Comparison of ENCODE assay signal across 1 cellular context in the genomic region with DNA sequence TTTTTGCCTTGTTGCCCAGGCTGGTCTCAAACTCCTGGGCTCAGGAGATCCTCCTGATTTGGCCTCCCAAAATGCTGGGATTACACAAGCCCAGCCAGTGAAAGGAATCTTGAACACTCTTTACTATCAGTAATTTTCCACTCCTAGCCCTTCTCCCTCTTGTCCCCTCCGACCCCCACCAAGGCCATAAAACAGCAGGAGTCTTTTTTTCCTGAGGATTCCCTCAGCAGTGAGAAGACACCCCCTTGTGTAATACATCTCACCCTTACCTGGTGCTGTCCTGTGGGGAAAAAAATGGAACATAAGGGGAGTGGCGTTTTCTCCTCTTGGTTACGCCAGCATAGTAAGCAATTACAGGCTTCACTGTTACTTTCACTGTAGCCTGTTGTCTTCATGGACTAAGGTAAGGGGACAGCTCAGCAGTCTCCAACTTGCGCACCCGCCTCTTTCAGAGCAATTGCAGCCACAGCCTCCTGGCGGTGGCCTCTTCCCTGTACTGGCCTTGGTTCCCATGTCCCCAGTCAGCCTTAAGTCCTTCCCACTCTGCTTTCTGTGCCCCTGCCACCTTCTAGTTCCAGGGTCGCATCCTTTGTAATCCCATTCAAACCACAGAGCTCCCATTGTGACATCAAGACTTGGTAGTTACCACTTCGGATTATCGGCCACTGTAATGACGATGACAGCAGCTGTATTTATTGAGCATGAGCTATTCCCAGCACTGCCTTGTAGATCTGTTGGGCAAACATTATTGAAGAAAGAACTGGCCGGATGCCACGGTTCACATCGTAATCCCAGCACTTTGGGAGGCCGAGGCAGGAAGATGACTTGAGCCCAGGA.
TF ChIP-seq lines count a peak whose summit lies in the region.

No MANE protein-coding gene starts in this region.

TF ChIP-seq in HepG2, 621 proteins besides CTCF, POLR2A, EP300 and RAD21 (continued from another document and continues in another):
- TF ChIP-seq, protein P1, sequence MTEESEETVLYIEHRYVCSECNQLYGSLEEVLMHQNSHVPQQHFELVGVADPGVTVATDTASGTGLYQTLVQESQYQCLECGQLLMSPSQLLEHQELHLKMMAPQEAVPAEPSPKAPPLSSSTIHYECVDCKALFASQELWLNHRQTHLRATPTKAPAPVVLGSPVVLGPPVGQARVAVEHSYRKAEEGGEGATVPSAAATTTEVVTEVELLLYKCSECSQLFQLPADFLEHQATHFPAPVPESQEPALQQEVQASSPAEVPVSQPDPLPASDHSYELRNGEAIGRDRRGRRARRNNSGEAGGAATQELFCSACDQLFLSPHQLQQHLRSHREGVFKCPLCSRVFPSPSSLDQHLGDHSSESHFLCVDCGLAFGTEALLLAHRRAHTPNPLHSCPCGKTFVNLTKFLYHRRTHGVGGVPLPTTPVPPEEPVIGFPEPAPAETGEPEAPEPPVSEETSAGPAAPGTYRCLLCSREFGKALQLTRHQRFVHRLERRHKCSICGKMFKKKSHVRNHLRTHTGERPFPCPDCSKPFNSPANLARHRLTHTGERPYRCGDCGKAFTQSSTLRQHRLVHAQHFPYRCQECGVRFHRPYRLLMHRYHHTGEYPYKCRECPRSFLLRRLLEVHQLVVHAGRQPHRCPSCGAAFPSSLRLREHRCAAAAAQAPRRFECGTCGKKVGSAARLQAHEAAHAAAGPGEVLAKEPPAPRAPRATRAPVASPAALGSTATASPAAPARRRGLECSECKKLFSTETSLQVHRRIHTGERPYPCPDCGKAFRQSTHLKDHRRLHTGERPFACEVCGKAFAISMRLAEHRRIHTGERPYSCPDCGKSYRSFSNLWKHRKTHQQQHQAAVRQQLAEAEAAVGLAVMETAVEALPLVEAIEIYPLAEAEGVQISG (CRISPR knock-in tag; IDR thresholded peaks at IDR 0.05), result no peak
- TF ChIP-seq, protein P2, sequence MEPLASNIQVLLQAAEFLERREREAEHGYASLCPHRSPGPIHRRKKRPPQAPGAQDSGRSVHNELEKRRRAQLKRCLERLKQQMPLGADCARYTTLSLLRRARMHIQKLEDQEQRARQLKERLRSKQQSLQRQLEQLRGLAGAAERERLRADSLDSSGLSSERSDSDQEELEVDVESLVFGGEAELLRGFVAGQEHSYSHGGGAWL (CRISPR knock-in tag; IDR thresholded peaks at IDR 0.05), result no peak
- TF ChIP-seq ZNF839 (CRISPR knock-in tag; IDR thresholded peaks at IDR 0.05; ENCODE audit: borderline replicate concordance) (no peak), ZNF737 (CRISPR knock-in tag; IDR thresholded peaks at IDR 0.05; ENCODE audit: borderline replicate concordance) (no peak), ZNF468 (CRISPR knock-in tag; IDR thresholded peaks at IDR 0.05) (0 out of 2 replicates have a peak, but pooled peaks have one; percentile 52), MEIS2 (CRISPR knock-in tag; IDR thresholded peaks at IDR 0.05) (no peak), ZNF432 (CRISPR knock-in tag; IDR thresholded peaks at IDR 0.05; ENCODE audit: borderline replicate concordance) (no peak), ZNF674 (CRISPR knock-in tag; IDR thresholded peaks at IDR 0.05; ENCODE audit: low read depth) (no peak), HNRNPLL (IDR thresholded peaks at IDR 0.05; ENCODE audit: low read depth, low read length, poor library complexity, severe bottlenecking) (peak; percentile 64), SIX1 (CRISPR knock-in tag; IDR thresholded peaks at IDR 0.05; ENCODE audit: borderline replicate concordance) (no peak), ZFP36 (IDR thresholded peaks at IDR 0.05; ENCODE audit: borderline replicate concordance, low read depth, low read length, partially characterized antibody) (no peak), RORA (CRISPR knock-in tag; IDR thresholded peaks at IDR 0.05) (no peak), SUZ12 (IDR thresholded peaks at IDR 0.05; ENCODE audit: low read depth, low read length) (no peak), KDM4B (CRISPR knock-in tag; IDR thresholded peaks at IDR 0.05) (no peak), ZNF274 (CRISPR knock-in tag; IDR thresholded peaks at IDR 0.05) (0 out of 2 replicates have a peak, but pooled peaks have one; percentile 21), HNRNPL (IDR thresholded peaks at IDR 0.05; ENCODE audit: low read depth, low read length) (no peak), NR1H2 (CRISPR knock-in tag; IDR thresholded peaks at IDR 0.05; ENCODE audit: borderline replicate concordance, low read depth) (no peak), SMARCC2 (IDR thresholded peaks at IDR 0.05) (no peak), FLYWCH1 (CRISPR knock-in tag; IDR thresholded peaks at IDR 0.05) (no peak), YEATS2 (CRISPR knock-in tag; IDR thresholded peaks at IDR 0.05; ENCODE audit: borderline replicate concordance) (peak; percentile 18; the same call in 1 of the 2 replicates), ZNF577 (CRISPR knock-in tag; IDR thresholded peaks at IDR 0.05; ENCODE audit: borderline replicate concordance, low read depth) (no peak), KLF12 (CRISPR knock-in tag; IDR thresholded peaks at IDR 0.05; ENCODE audit: borderline replicate concordance) (no peak), RFX5 (IDR thresholded peaks at IDR 0.05; ENCODE audit: low read depth, low read length) (no peak), NFE2L1 (CRISPR knock-in tag; IDR thresholded peaks at IDR 0.05; ENCODE audit: borderline replicate concordance) (no peak), ZKSCAN1 (IDR thresholded peaks at IDR 0.05; ENCODE audit: low read length) (no peak), SALL1 (CRISPR knock-in tag; IDR thresholded peaks at IDR 0.05) (peak; percentile 53; the same call in 1 of the 2 replicates), STAG1 (CRISPR knock-in tag; IDR thresholded peaks at IDR 0.05) (no peak)
- TF ChIP-seq, protein P3, sequence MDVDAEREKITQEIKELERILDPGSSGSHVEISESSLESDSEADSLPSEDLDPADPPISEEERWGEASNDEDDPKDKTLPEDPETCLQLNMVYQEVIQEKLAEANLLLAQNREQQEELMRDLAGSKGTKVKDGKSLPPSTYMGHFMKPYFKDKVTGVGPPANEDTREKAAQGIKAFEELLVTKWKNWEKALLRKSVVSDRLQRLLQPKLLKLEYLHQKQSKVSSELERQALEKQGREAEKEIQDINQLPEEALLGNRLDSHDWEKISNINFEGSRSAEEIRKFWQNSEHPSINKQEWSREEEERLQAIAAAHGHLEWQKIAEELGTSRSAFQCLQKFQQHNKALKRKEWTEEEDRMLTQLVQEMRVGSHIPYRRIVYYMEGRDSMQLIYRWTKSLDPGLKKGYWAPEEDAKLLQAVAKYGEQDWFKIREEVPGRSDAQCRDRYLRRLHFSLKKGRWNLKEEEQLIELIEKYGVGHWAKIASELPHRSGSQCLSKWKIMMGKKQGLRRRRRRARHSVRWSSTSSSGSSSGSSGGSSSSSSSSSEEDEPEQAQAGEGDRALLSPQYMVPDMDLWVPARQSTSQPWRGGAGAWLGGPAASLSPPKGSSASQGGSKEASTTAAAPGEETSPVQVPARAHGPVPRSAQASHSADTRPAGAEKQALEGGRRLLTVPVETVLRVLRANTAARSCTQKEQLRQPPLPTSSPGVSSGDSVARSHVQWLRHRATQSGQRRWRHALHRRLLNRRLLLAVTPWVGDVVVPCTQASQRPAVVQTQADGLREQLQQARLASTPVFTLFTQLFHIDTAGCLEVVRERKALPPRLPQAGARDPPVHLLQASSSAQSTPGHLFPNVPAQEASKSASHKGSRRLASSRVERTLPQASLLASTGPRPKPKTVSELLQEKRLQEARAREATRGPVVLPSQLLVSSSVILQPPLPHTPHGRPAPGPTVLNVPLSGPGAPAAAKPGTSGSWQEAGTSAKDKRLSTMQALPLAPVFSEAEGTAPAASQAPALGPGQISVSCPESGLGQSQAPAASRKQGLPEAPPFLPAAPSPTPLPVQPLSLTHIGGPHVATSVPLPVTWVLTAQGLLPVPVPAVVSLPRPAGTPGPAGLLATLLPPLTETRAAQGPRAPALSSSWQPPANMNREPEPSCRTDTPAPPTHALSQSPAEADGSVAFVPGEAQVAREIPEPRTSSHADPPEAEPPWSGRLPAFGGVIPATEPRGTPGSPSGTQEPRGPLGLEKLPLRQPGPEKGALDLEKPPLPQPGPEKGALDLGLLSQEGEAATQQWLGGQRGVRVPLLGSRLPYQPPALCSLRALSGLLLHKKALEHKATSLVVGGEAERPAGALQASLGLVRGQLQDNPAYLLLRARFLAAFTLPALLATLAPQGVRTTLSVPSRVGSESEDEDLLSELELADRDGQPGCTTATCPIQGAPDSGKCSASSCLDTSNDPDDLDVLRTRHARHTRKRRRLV (CRISPR knock-in tag; IDR thresholded peaks at IDR 0.05), result peak; percentile 19; the same call in 1 of the 2 replicates
- TF ChIP-seq, protein P4, sequence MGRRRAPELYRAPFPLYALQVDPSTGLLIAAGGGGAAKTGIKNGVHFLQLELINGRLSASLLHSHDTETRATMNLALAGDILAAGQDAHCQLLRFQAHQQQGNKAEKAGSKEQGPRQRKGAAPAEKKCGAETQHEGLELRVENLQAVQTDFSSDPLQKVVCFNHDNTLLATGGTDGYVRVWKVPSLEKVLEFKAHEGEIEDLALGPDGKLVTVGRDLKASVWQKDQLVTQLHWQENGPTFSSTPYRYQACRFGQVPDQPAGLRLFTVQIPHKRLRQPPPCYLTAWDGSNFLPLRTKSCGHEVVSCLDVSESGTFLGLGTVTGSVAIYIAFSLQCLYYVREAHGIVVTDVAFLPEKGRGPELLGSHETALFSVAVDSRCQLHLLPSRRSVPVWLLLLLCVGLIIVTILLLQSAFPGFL (CRISPR knock-in tag; IDR thresholded peaks at IDR 0.05), result no peak
- TF ChIP-seq, protein P5, sequence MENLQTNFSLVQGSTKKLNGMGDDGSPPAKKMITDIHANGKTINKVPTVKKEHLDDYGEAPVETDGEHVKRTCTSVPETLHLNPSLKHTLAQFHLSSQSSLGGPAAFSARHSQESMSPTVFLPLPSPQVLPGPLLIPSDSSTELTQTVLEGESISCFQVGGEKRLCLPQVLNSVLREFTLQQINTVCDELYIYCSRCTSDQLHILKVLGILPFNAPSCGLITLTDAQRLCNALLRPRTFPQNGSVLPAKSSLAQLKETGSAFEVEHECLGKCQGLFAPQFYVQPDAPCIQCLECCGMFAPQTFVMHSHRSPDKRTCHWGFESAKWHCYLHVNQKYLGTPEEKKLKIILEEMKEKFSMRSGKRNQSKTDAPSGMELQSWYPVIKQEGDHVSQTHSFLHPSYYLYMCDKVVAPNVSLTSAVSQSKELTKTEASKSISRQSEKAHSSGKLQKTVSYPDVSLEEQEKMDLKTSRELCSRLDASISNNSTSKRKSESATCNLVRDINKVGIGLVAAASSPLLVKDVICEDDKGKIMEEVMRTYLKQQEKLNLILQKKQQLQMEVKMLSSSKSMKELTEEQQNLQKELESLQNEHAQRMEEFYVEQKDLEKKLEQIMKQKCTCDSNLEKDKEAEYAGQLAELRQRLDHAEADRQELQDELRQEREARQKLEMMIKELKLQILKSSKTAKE (CRISPR knock-in tag; IDR thresholded peaks at IDR 0.05; ENCODE audit: borderline replicate concordance), result no peak
- TF ChIP-seq, protein P6, sequence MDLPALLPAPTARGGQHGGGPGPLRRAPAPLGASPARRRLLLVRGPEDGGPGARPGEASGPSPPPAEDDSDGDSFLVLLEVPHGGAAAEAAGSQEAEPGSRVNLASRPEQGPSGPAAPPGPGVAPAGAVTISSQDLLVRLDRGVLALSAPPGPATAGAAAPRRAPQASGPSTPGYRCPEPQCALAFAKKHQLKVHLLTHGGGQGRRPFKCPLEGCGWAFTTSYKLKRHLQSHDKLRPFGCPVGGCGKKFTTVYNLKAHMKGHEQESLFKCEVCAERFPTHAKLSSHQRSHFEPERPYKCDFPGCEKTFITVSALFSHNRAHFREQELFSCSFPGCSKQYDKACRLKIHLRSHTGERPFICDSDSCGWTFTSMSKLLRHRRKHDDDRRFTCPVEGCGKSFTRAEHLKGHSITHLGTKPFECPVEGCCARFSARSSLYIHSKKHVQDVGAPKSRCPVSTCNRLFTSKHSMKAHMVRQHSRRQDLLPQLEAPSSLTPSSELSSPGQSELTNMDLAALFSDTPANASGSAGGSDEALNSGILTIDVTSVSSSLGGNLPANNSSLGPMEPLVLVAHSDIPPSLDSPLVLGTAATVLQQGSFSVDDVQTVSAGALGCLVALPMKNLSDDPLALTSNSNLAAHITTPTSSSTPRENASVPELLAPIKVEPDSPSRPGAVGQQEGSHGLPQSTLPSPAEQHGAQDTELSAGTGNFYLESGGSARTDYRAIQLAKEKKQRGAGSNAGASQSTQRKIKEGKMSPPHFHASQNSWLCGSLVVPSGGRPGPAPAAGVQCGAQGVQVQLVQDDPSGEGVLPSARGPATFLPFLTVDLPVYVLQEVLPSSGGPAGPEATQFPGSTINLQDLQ (CRISPR knock-in tag; IDR thresholded peaks at IDR 0.05), result no peak
- TF ChIP-seq, protein P7, sequence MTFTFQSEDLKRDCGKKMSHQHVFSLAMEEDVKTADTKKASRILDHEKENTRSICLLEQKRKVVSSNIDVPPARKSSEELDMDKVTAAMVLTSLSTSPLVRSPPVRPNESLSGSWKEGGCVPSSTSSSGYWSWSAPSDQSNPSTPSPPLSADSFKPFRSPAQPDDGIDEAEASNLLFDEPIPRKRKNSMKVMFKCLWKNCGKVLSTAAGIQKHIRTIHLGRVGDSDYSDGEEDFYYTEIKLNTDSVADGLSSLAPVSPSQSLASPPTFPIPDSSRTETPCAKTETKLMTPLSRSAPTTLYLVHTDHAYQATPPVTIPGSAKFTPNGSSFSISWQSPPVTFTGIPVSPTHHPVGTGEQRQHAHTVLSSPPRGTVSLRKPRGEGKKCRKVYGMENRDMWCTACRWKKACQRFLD (CRISPR knock-in tag; IDR thresholded peaks at IDR 0.05; ENCODE audit: borderline replicate concordance), result no peak
- TF ChIP-seq, protein P8, sequence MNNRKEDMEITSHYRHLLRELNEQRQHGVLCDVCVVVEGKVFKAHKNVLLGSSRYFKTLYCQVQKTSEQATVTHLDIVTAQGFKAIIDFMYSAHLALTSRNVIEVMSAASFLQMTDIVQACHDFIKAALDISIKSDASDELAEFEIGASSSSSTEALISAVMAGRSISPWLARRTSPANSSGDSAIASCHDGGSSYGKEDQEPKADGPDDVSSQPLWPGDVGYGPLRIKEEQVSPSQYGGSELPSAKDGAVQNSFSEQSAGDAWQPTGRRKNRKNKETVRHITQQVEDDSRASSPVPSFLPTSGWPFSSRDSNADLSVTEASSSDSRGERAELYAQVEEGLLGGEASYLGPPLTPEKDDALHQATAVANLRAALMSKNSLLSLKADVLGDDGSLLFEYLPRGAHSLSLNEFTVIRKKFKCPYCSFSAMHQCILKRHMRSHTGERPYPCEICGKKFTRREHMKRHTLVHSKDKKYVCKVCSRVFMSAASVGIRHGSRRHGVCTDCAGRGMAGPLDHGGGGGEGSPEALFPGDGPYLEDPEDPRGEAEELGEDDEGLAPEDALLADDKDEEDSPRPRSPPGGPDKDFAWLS (CRISPR knock-in tag; IDR thresholded peaks at IDR 0.05; ENCODE audit: borderline replicate concordance), result no peak
- TF ChIP-seq, protein P9, sequence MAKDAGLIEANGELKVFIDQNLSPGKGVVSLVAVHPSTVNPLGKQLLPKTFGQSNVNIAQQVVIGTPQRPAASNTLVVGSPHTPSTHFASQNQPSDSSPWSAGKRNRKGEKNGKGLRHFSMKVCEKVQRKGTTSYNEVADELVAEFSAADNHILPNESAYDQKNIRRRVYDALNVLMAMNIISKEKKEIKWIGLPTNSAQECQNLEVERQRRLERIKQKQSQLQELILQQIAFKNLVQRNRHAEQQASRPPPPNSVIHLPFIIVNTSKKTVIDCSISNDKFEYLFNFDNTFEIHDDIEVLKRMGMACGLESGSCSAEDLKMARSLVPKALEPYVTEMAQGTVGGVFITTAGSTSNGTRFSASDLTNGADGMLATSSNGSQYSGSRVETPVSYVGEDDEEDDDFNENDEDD (CRISPR knock-in tag; IDR thresholded peaks at IDR 0.05; ENCODE audit: borderline replicate concordance), result no peak
- TF ChIP-seq, protein P10, sequence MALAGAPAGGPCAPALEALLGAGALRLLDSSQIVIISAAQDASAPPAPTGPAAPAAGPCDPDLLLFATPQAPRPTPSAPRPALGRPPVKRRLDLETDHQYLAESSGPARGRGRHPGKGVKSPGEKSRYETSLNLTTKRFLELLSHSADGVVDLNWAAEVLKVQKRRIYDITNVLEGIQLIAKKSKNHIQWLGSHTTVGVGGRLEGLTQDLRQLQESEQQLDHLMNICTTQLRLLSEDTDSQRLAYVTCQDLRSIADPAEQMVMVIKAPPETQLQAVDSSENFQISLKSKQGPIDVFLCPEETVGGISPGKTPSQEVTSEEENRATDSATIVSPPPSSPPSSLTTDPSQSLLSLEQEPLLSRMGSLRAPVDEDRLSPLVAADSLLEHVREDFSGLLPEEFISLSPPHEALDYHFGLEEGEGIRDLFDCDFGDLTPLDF (CRISPR knock-in tag; IDR thresholded peaks at IDR 0.05), result no peak
